ENCODE assay signal across 26 cellular contexts in genomic region chr6:79119217-79119616, GRCh38.
"Had no signal": no experiment of that assay in that cellular context is flagged by ENCODE, and none has a peak within 500 bp of the region (broad histone marks: within the 10 kb centered on the region; RNA-seq: fewer than 3 reads in every experiment).

No MANE protein-coding gene starts in this region.

- DNase-seq: activated CD4-positive, alpha-beta memory T cell treated with anti-CD3 and anti-CD28 coated beads for 36 hours; activated CD4-positive, alpha-beta T cell treated with anti-CD3 and anti-CD28 coated beads for 36 hours; activated CD4-positive, alpha-beta T cell treated with anti-CD3 and anti-CD28 coated beads, Interleukin-2, amount 10 ng/mL, durations not matched to agents 24 days and 14 days; activated CD4-positive, CD25-positive, alpha-beta regulatory T cell; activated CD4-positive, CD25-positive, alpha-beta regulatory T cell treated with anti-CD3 and anti-CD28 coated beads, Interleukin-2, amount 50 U/mL, for 72 hours; activated CD8-positive, alpha-beta memory T cell treated with anti-CD3 and anti-CD28 coated beads, Interleukin-2, amount 10 ng/mL, durations not matched to agents 7 days and 5 days; activated CD8-positive, alpha-beta memory T cell treated with anti-CD3 and anti-CD28 coated beads, Interleukin-2, amount 50 U/mL, for 4 hours; activated CD8-positive, alpha-beta T cell treated with anti-CD3 and anti-CD28 coated beads, Interleukin-2, amount 10 ng/mL, durations not matched to agents 7 days and 5 days; activated effector memory CD4-positive, alpha-beta T cell treated with anti-CD3 and anti-CD28 coated beads, Interleukin-2, amount 50 U/mL, for 16 hours; activated naive CD4-positive, alpha-beta T cell treated with anti-CD3 and anti-CD28 coated beads for 36 hours; activated naive CD8-positive, alpha-beta T cell treated with anti-CD3 and anti-CD28 coated beads for 36 hours; activated naive CD8-positive, alpha-beta T cell treated with anti-CD3 and anti-CD28 coated beads, Interleukin-2, amount 50 U/mL, for 24 hours; activated T-cell treated with anti-CD3 and anti-CD28 coated beads, Interleukin-2, amount 50 U/mL, for 1 hour; activated T-cell treated with anti-CD3 and anti-CD28 coated beads, Interleukin-2, amount 50 U/mL, for 48 hours; adrenal gland; brain microvascular endothelial cell; dorsolateral prefrontal cortex; effector memory CD4-positive, alpha-beta T cell; endodermal cell; foreskin fibroblast; heart left ventricle; T-helper 2 cell had no signal

- H3K9me3 ChIP-seq: ascending aorta had no signal

- H3K4me1 ChIP-seq: adrenal gland, ascending aorta, heart left ventricle had no signal

- FAIRE-seq: bronchial epithelial cell had no signal

- H3K36me3 ChIP-seq: adrenal gland, ascending aorta, brain microvascular endothelial cell, heart left ventricle had no signal

- H3K4me3 ChIP-seq: adrenal gland, ascending aorta, coronary artery, dorsolateral prefrontal cortex, heart left ventricle had no signal

- H3K27me3 ChIP-seq: adrenal gland, ascending aorta, brain microvascular endothelial cell, dorsolateral prefrontal cortex, heart left ventricle had no signal

- ATAC-seq: activated CD4-positive, alpha-beta T cell treated with anti-CD3 and anti-CD28 coated beads for 36 hours; activated CD8-positive, alpha-beta memory T cell treated with anti-CD3 and anti-CD28 coated beads, Interleukin-2, amount 10 ng/mL, durations not matched to agents 7 days and 5 days; activated CD8-positive, alpha-beta T cell treated with anti-CD3 and anti-CD28 coated beads, Interleukin-2, amount 10 ng/mL, durations not matched to agents 7 days and 5 days; activated naive CD8-positive, alpha-beta T cell treated with anti-CD3 and anti-CD28 coated beads, Interleukin-2, amount 50 U/mL, for 24 hours; esophagus mucosa; heart left ventricle had no signal

- H3K27ac ChIP-seq: adrenal gland, ascending aorta, brain microvascular endothelial cell, coronary artery, dorsolateral prefrontal cortex, heart left ventricle had no signal
